1 cellular context compared by ENCODE assay signal in genomic region chr6:142400495-142400894, GRCh38.
TF ChIP-seq lines count a peak whose summit lies in the region.

No MANE protein-coding gene starts in this region.

TF ChIP-seq in H1, 55 proteins besides CTCF, POLR2A, EP300 and RAD21:
- no peak for TF ChIP-seq TEAD4 (IDR thresholded peaks at IDR 0.05; ENCODE audit: low read depth, low read length)
- no peak for TF ChIP-seq E2F6 (IDR thresholded peaks at IDR 0.05)
- no peak for TF ChIP-seq CBX8 (IDR thresholded peaks at IDR 0.05; ENCODE audit: borderline replicate concordance, low read depth, low read length)
- no peak for TF ChIP-seq BCL11A (IDR thresholded peaks at IDR 0.05; ENCODE audit: low read depth in 2 of 2, low read length in 2 of 2)
- no peak for TF ChIP-seq JUN (IDR thresholded peaks at IDR 0.05; ENCODE audit: low read depth, low read length)
- no peak for TF ChIP-seq BACH1 (IDR thresholded peaks at IDR 0.05; ENCODE audit: low read length)
- TF ChIP-seq KDM5A (IDR thresholded peaks at IDR 0.05; ENCODE audit: low read length): no peak
- TF ChIP-seq MAX (IDR thresholded peaks at IDR 0.05): no peak
- no peak for TF ChIP-seq HDAC6 (IDR thresholded peaks at IDR 0.05; ENCODE audit: low read depth, low read length)
- TF ChIP-seq GTF2F1 (IDR thresholded peaks at IDR 0.05; ENCODE audit: borderline replicate concordance, low read depth, low read length): no peak
- no peak for TF ChIP-seq SIX5 (IDR thresholded peaks at IDR 0.05; ENCODE audit: low read depth, low read length)
- TF ChIP-seq SIRT6 (IDR thresholded peaks at IDR 0.05; ENCODE audit: low read length): no peak
